In genomic region chr5:66224773-66225553, GRCh38 we compare ENCODE assay signal across 16 cellular contexts.
DNase-seq lines count a peak whose midpoint lies in the region; ATAC-seq, FAIRE-seq and TF ChIP-seq lines count a peak whose summit lies in the region.
"Had no signal": no experiment of that assay in that cellular context is flagged by ENCODE, and none has a peak within 500 bp of the region (broad histone marks: within the 10 kb centered on the region; RNA-seq: fewer than 3 reads in every experiment).

No MANE protein-coding gene starts in this region.

- no peak overlapping the region for H2AFZ ChIP-seq in keratinocyte (ENCODE audit: control insufficient read depth, low read length)
- H2AFZ ChIP-seq: GM23248 had no signal

- H3K9ac ChIP-seq in keratinocyte (ENCODE audit: control insufficient read depth, extremely low read depth, insufficient read depth, low read length): no peak overlapping the region
- H3K9ac ChIP-seq: BLaER1 treated with 17β-estradiol and CSF1 and Interleukin-3, amounts not matched to agents 10 nM and 100 nM; GM23248 had no signal

- no peak overlapping the region for H3K4me2 ChIP-seq in keratinocyte (ENCODE audit: control insufficient read depth, extremely low read depth, insufficient read depth, low read depth, low read length)
- H3K4me2 ChIP-seq: BLaER1 treated with 17β-estradiol and CSF1 and Interleukin-3, amounts not matched to agents 10 nM and 100 nM had no signal

- DNase-seq in NCI-H748 treated with DMSO at 0.1 percent for 48 hours (lab: John Stamatoyannopoulos, UW) (peak; percentile 43), keratinocyte (ENCODE audit: low read depth, low spot score) (no peak), hypothalamus (lab: John Stamatoyannopoulos, UW) (no peak), coronary artery (ENCODE audit: low spot score) (no peak)
- DNase-seq: Calu3; CD8-positive, alpha-beta T cell; DMS79 treated with DMSO at 0.1 percent for 48 hours; GM23248; IMR-90 had no signal

- H3K27me3 ChIP-seq in esophagus (ENCODE audit: control insufficient read depth in 1 of 2, insufficient read depth in 2 of 2, low read length in 2 of 2): no peaks in the 10 kb centered on the region
- no peaks in the 10 kb centered on the region for H3K27me3 ChIP-seq in keratinocyte (ENCODE audit: control insufficient read depth, extremely low read depth, insufficient read depth, low read length)
- H3K27me3 ChIP-seq: BLaER1 treated with 17β-estradiol and CSF1 and Interleukin-3, amounts not matched to agents 10 nM and 100 nM had no signal

- peak in 2 of 3 experiments; percentile 14 to 17 for TF ChIP-seq CTCF in keratinocyte (optimal IDR thresholded peaks at IDR 0.05 in 1 of 3, IDR thresholded peaks at IDR 0.05 in 1 of 3, conservative IDR thresholded peaks at IDR 0.05 in 1 of 3; ENCODE audit: extremely low read depth in 1 of 3, insufficient read depth in 2 of 3, low read length in 3 of 3)
- TF ChIP-seq CTCF in coronary artery (IDR thresholded peaks at IDR 0.05): no peak

- FAIRE-seq in keratinocyte (lab: Jason Lieb, UNC): no peak
- FAIRE-seq: GM12878, HTR-8/SVneo had no signal

- H3K79me2 ChIP-seq in keratinocyte (ENCODE audit: control insufficient read depth, insufficient read depth, low read length): no peaks in the 10 kb centered on the region

- H3K4me3 ChIP-seq in esophagus (ENCODE audit: low read depth in 1 of 2, low read length in 2 of 2) (no peak overlapping the region), keratinocyte (ENCODE audit: control insufficient read depth in 2 of 3, extremely low read depth in 1 of 3, insufficient read depth in 2 of 3, low read depth in 1 of 3, low read length in 3 of 3) (no peak overlapping the region), coronary artery (no peak overlapping the region)
- H3K4me3 ChIP-seq: BLaER1 treated with 17β-estradiol and CSF1 and Interleukin-3, amounts not matched to agents 10 nM and 100 nM; GM12878; GM23248; HAP-1 had no signal

- no peak for ATAC-seq in GM21737 (IDR thresholded peaks at IDR 0.05; ENCODE audit: unreplicated experiment)
- no peak for ATAC-seq in HG02763 (IDR thresholded peaks at IDR 0.05; ENCODE audit: unreplicated experiment)
- ATAC-seq: CD8-positive, alpha-beta T cell; GM12878 had no signal

- H4K20me1 ChIP-seq in keratinocyte (ENCODE audit: control insufficient read depth, extremely low read depth, insufficient read depth, low read length): no peaks in the 10 kb centered on the region
- H4K20me1 ChIP-seq: BLaER1 treated with 17β-estradiol and CSF1 and Interleukin-3, amounts not matched to agents 10 nM and 100 nM had no signal

- H3K27ac ChIP-seq in esophagus (ENCODE audit: low read depth in 2 of 2, low read length in 1 of 2) (peak overlapping the region; percentile 23 to 78), keratinocyte (ENCODE audit: control insufficient read depth, insufficient read depth, low read length) (no peak overlapping the region), coronary artery (no peak overlapping the region)
- H3K27ac ChIP-seq: BLaER1 treated with 17β-estradiol and CSF1 and Interleukin-3, amounts not matched to agents 10 nM and 100 nM; GM23248 had no signal

- H3K4me1 ChIP-seq in esophagus (ENCODE audit: control insufficient read depth in 2 of 2, insufficient read depth in 2 of 2, low read length in 1 of 2): peaks cover 0 to 5% of the 10 kb centered on the region in 2 donors
- no peaks in the 10 kb centered on the region for H3K4me1 ChIP-seq in keratinocyte (ENCODE audit: control insufficient read depth, extremely low read depth, insufficient read depth, low read length)
- H3K4me1 ChIP-seq: HAP-1 had no signal

- H3K9me1 ChIP-seq in keratinocyte (ENCODE audit: control insufficient read depth, extremely low read depth, insufficient read depth, low read length): no peaks in the 10 kb centered on the region

- H3K36me3 ChIP-seq in esophagus (ENCODE audit: control insufficient read depth in 2 of 2, insufficient read depth in 2 of 2, low read length in 1 of 2): no peaks in the 10 kb centered on the region
- no peaks in the 10 kb centered on the region for H3K36me3 ChIP-seq in keratinocyte (ENCODE audit: control insufficient read depth in 2 of 2, extremely low read depth in 1 of 2, insufficient read depth in 2 of 2, low read length in 2 of 2)
- H3K36me3 ChIP-seq: BLaER1 treated with 17β-estradiol and CSF1 and Interleukin-3, amounts not matched to agents 10 nM and 100 nM; HAP-1 had no signal

- dilution Hi-C loops in keratinocyte (cut with MboI; ENCODE audit: extremely low pct_ligation_motif_present, low sequenced_read_pairs): no loop called here

- no peaks in the 10 kb centered on the region for H3K9me3 ChIP-seq in esophagus (ENCODE audit: control insufficient read depth in 2 of 2, insufficient read depth in 1 of 2, low read depth in 1 of 2, low read length in 1 of 2)
- H3K9me3 ChIP-seq in keratinocyte (ENCODE audit: control insufficient read depth, low read depth, low read length): no peaks in the 10 kb centered on the region
- H3K9me3 ChIP-seq: HAP-1 had no signal

- 74 to 80% methylated on average over 8 of the region's 8 CpGs for WGBS in esophagus, 2 donors

Comparison
In these comparisons a context has a peak if more than half of its experiments do, and no peak if none do; other contexts are left out.
1. H3K27ac ChIP-seq: peak in esophagus (2 of 2); none in keratinocyte (single experiment) and coronary artery (0 of 2).